In the genomic region with DNA sequence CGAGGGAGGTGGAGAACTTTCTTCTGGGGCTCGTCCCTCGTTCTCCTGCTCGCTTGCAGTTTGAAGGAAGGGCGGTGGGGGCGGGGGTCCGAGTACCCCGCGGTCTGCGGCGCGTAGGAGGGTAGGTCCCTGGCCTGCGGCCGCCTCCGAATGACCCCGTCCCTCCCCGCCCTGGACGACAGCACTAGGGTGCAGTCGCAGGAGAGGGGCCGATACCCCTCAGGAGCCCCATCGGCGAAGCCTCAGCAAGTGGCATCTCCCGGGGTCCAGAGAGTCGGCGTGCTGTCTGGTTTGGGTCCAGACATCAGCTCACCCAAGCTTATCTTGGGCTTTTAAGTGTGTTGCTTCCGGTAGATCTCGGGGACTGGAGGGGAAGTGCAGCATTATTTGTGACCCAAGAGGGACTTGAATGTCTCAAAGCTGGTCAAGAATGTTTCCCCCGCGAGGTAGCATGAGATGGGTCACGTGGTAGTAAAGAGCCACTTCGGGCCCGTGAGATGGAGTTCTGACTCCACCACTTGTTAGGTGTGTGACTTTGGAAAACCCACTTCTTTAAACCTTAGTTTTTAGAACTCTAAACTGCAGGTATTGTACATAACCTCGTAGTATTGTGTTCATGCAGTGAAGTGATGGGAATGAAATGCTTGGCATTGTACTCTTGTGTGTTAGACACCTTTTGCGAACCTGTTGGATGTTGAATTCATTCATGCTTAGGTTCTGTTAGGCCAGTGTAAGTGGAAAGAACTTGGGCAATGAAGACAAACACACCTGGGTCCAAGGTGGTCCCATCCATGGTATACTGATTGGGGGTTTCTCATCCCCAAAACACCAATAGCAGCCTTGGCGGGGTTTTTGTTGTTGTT, we compare ENCODE assay signal across 8 cellular contexts. TPM values are rescaled to one million over a fixed set of nuclear protein-coding genes. Genes with fewer than 3 reads are reported as not detected.
DNase-seq lines count a peak whose midpoint lies in the region; ATAC-seq and TF ChIP-seq lines count a peak whose summit lies in the region.

No MANE protein-coding gene starts in this region.

- no peak for TF ChIP-seq EP300 in upper lobe of left lung (IDR thresholded peaks at IDR 0.05)

- H3K4me3 ChIP-seq in BLaER1 treated with 17β-estradiol and CSF1 and Interleukin-3, amounts not matched to agents 10 nM and 100 nM: peak overlapping the region; percentile 64 to 76 (median 70)
- H3K4me3 ChIP-seq in muscle layer of duodenum (ENCODE audit: low read depth in 1 of 2, low read length in 2 of 2) (peak overlapping the region; percentile 55 to 88), upper lobe of left lung (peak overlapping the region; percentile 38 to 96 (median 78))

- H3K9ac ChIP-seq in BLaER1 treated with 17β-estradiol and CSF1 and Interleukin-3, amounts not matched to agents 10 nM and 100 nM: peak overlapping the region; percentile 59 to 81 (median 73); a peak in 21 of 22 replicates

- ATAC-seq in GM19467 (IDR thresholded peaks at IDR 0.05; ENCODE audit: unreplicated experiment) (peak; percentile 11), upper lobe of left lung (ENCODE audit: low FRiP score in 2 of 2) (peak; percentile 38 to 59)

- H3K4me1 ChIP-seq in BLaER1 treated with 17β-estradiol and CSF1 and Interleukin-3, amounts not matched to agents 10 nM and 100 nM: peaks cover 0 to 6% (median 4%) of the 10 kb centered on the region in 10 experiments; a peak in 5 of 20 replicates
- H3K4me1 ChIP-seq in muscle layer of duodenum (ENCODE audit: control insufficient read depth in 1 of 2, insufficient read depth in 2 of 2, low read length in 2 of 2): peaks cover 4 to 6% of the 10 kb centered on the region in 2 donors
- peaks cover 3 to 22% (median 9%) of the 10 kb centered on the region in 4 donors for H3K4me1 ChIP-seq in upper lobe of left lung

- peak overlapping the region; percentile 81 for H3K4me3 Mint-ChIP-seq in activated CD4-positive, alpha-beta T cell treated with anti-CD3 and anti-CD28 coated beads, Interleukin-2, amount 10 ng/mL, durations not matched to agents 24 days and 14 days
- H3K4me3 Mint-ChIP-seq in endothelial cell (ENCODE audit: unreplicated experiment): peak overlapping the region; percentile 93

- no peaks in the 10 kb centered on the region for H3K36me3 Mint-ChIP-seq in activated CD4-positive, alpha-beta T cell treated with anti-CD3 and anti-CD28 coated beads, Interleukin-2, amount 10 ng/mL, durations not matched to agents 24 days and 14 days (ENCODE audit: low read depth)
- H3K36me3 Mint-ChIP-seq in endothelial cell (ENCODE audit: low read depth, unreplicated experiment): no peaks in the 10 kb centered on the region

- H3K9me3 ChIP-seq in BLaER1 treated with 17β-estradiol and CSF1 and Interleukin-3, amounts not matched to agents 10 nM and 100 nM (replicated peaks in 1 of 11): no peaks in the 10 kb centered on the region
- H3K9me3 ChIP-seq in muscle layer of duodenum (ENCODE audit: control insufficient read depth in 1 of 2, low read length in 2 of 2) (no peaks in the 10 kb centered on the region), upper lobe of left lung (no peaks in the 10 kb centered on the region)

- H3K9me3 Mint-ChIP-seq in activated CD4-positive, alpha-beta T cell treated with anti-CD3 and anti-CD28 coated beads, Interleukin-2, amount 10 ng/mL, durations not matched to agents 24 days and 14 days: no peaks in the 10 kb centered on the region
- no peaks in the 10 kb centered on the region for H3K9me3 Mint-ChIP-seq in endothelial cell (ENCODE audit: unreplicated experiment)

- peaks cover 43% of the 10 kb centered on the region for H3K27me3 Mint-ChIP-seq in activated CD4-positive, alpha-beta T cell treated with anti-CD3 and anti-CD28 coated beads, Interleukin-2, amount 10 ng/mL, durations not matched to agents 24 days and 14 days
- peaks cover 6% of the 10 kb centered on the region for H3K27me3 Mint-ChIP-seq in endothelial cell (ENCODE audit: unreplicated experiment)

- in situ Hi-C loops in KBM-7 (cut with MboI; ENCODE audit: low pct_unique_long_range_greater_than_20kb, low sequenced_read_pairs): loop anchor here (25.0 kb wide), 1 partner anchor 178 kb away; no protein-coding TSS in a partner anchor

- 12 to 46% methylated on average over 8 to 35 of the region's 35 CpGs for WGBS in upper lobe of left lung, 2 donors

- H3K36me3 ChIP-seq in BLaER1 treated with 17β-estradiol and CSF1 and Interleukin-3, amounts not matched to agents 10 nM and 100 nM: no peaks in the 10 kb centered on the region
- H3K36me3 ChIP-seq in muscle layer of duodenum (ENCODE audit: control insufficient read depth in 1 of 2, insufficient read depth in 2 of 2, low read length in 2 of 2): no peaks in the 10 kb centered on the region
- no peaks in the 10 kb centered on the region for H3K36me3 ChIP-seq in upper lobe of left lung

- TF ChIP-seq CTCF in endothelial cell (IDR thresholded peaks at IDR 0.05; ENCODE audit: unreplicated experiment) (no peak), upper lobe of left lung (IDR thresholded peaks at IDR 0.05) (no peak)

- peaks cover 0 to 9% (median 0%) of the 10 kb centered on the region in 11 experiments; a peak in 9 of 22 replicates for H3K27me3 ChIP-seq in BLaER1 treated with 17β-estradiol and CSF1 and Interleukin-3, amounts not matched to agents 10 nM and 100 nM
- H3K27me3 ChIP-seq in muscle layer of duodenum (ENCODE audit: low read depth, low read length) (no peaks in the 10 kb centered on the region), upper lobe of left lung (no peaks in the 10 kb centered on the region)

- H3K27ac Mint-ChIP-seq in activated CD4-positive, alpha-beta T cell treated with anti-CD3 and anti-CD28 coated beads, Interleukin-2, amount 10 ng/mL, durations not matched to agents 24 days and 14 days: peak overlapping the region; percentile 66
- no peak overlapping the region for H3K27ac Mint-ChIP-seq in endothelial cell (ENCODE audit: unreplicated experiment)

- intact Hi-C loops in activated CD4-positive, alpha-beta T cell treated with anti-CD3 and anti-CD28 coated beads, Interleukin-2, amount 10 ng/mL, durations not matched to agents 24 days and 14 days (cut with micrococcal nuclease): loop anchor here (1.0 to 10.0 kb wide), 4 partner anchors 43 to 391 kb away; a partner anchor contains a TSS

- peak; percentile 66 for DNase-seq in KBM-7
- DNase-seq in activated CD4-positive, alpha-beta T cell treated with anti-CD3 and anti-CD28 coated beads, Interleukin-2, amount 10 ng/mL, durations not matched to agents 24 days and 14 days: peak; percentile 73
- peak; percentile 24 for DNase-seq in endothelial cell (ENCODE audit: low spot score)
- DNase-seq in upper lobe of left lung: peak; percentile 75 to 85
- no peak for DNase-seq in EL

- H4K20me1 ChIP-seq in BLaER1 treated with 17β-estradiol and CSF1 and Interleukin-3, amounts not matched to agents 10 nM and 100 nM: no peaks in the 10 kb centered on the region

- peaks cover 14% of the 10 kb centered on the region for H3K4me1 Mint-ChIP-seq in activated CD4-positive, alpha-beta T cell treated with anti-CD3 and anti-CD28 coated beads, Interleukin-2, amount 10 ng/mL, durations not matched to agents 24 days and 14 days
- peaks cover 34% of the 10 kb centered on the region for H3K4me1 Mint-ChIP-seq in endothelial cell (ENCODE audit: unreplicated experiment)

- peak overlapping the region in 5 of 11 experiments; percentile 43 to 51 (median 49); a peak in 9 of 22 replicates for H3K27ac ChIP-seq in BLaER1 treated with 17β-estradiol and CSF1 and Interleukin-3, amounts not matched to agents 10 nM and 100 nM
- H3K27ac ChIP-seq in muscle layer of duodenum (ENCODE audit: low read length): no peak overlapping the region
- peak overlapping the region; percentile 1 to 82 (median 72) for H3K27ac ChIP-seq in upper lobe of left lung

- peak overlapping the region; percentile 82 to 88 (median 84) for H3K4me2 ChIP-seq in BLaER1 treated with 17β-estradiol and CSF1 and Interleukin-3, amounts not matched to agents 10 nM and 100 nM

- no peak for TF ChIP-seq POLR2A in upper lobe of left lung (IDR thresholded peaks at IDR 0.05)

RNA-seq across cellular contexts. Expression of a gene that starts 0.9 kb away (rescaled TPM):
- 2.4 and 2.8 TPM in 2 replicates for total RNA-seq in activated CD4-positive, alpha-beta T cell treated with anti-CD3 and anti-CD28 coated beads, Interleukin-2, amount 10 ng/mL, durations not matched to agents 24 days and 14 days
- total RNA-seq in endothelial cell (ENCODE audit: unreplicated experiment) (70.9 TPM), upper lobe of left lung (10 to 100 TPM; 14.5 to 60.8 (median 30.7) TPM)

RNA-seq across cellular contexts. Expression of a gene that starts 21.8 kb away (rescaled TPM):
- 10.6 and 10.9 TPM in 2 replicates for total RNA-seq in activated CD4-positive, alpha-beta T cell treated with anti-CD3 and anti-CD28 coated beads, Interleukin-2, amount 10 ng/mL, durations not matched to agents 24 days and 14 days
- total RNA-seq in endothelial cell (ENCODE audit: unreplicated experiment) (9.8 TPM), upper lobe of left lung (10 to 100 TPM; 17.5 to 62.7 (median 29.7) TPM)
